In the genomic region with DNA sequence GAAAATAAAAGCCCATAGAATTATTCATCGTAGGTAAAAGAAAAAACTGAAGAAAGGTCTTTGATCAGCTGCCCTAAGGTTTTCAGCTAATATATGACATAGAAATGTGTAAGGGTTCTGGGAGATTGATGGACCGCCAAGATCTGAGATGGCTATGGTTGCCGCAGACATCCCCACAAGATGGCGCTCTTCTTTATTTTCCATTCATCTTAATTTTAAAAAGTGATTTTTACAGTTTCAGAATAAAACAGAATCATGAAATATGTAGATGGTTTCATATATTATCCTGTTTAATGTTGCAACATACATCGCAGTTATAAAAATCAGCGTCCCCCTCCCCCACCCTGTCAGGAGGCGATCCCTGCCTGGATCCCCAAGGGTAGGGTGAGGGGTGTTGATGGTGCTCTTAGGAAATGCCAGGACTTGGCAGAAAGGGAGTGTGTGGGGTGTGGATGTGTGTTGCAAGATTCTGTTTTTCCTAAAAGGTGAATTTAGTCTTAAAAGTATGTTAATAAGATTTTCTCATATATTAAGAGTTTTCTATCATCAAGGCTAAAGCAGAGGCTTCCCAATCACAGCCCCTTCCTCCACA, we compare ENCODE assay signal across 8 cellular contexts.
DNase-seq lines count a peak whose midpoint lies in the region; ATAC-seq, FAIRE-seq and TF ChIP-seq lines count a peak whose summit lies in the region.

No MANE protein-coding gene starts in this region.

- H3K36me3 Mint-ChIP-seq in CD14-positive monocyte, result no peaks in the 10 kb centered on the region

- WGBS in gastroesophageal sphincter (ENCODE audit: low coverage in 1 of 2), 2 donors, result 10 to 14% methylated on average over 7 of the region's 7 CpGs

- H3K36me3 ChIP-seq in gastroesophageal sphincter, result no peaks in the 10 kb centered on the region

- H3K9me3 Mint-ChIP-seq in CD14-positive monocyte, result no peaks in the 10 kb centered on the region
- no peaks in the 10 kb centered on the region for H3K9me3 Mint-ChIP-seq in stimulated activated naive CD8-positive, alpha-beta T cell treated with anti-CD3 and anti-CD28 coated beads, Interleukin-15, amount 100 ng/mL, for 72 hours

- TF ChIP-seq EP300 in gastroesophageal sphincter (IDR thresholded peaks at IDR 0.05), result no peak

- intact Hi-C loops in CD14-positive monocyte (cut with micrococcal nuclease), result loop anchor here (5.0 to 10.0 kb wide), 2 partner anchors 634 to 637 kb away; no protein-coding TSS in a partner anchor

- peaks cover 2% of the 10 kb centered on the region for H3K4me1 Mint-ChIP-seq in CD14-positive monocyte
- H3K4me1 Mint-ChIP-seq in stimulated activated naive CD8-positive, alpha-beta T cell treated with anti-CD3 and anti-CD28 coated beads, Interleukin-15, amount 100 ng/mL, for 72 hours, result peaks cover 5% of the 10 kb centered on the region

- no peak overlapping the region for H3K4me3 ChIP-seq in gastroesophageal sphincter

- ATAC-seq in gastroesophageal sphincter, result no peak
- ATAC-seq in stimulated activated naive CD8-positive, alpha-beta T cell treated with anti-CD3 and anti-CD28 coated beads, Interleukin-15, amount 100 ng/mL, for 72 hours, result no peak
- no peak for ATAC-seq in GM18873 (IDR thresholded peaks at IDR 0.05; ENCODE audit: low FRiP score, unreplicated experiment)
- no peak for ATAC-seq in GM21515 (IDR thresholded peaks at IDR 0.05; ENCODE audit: unreplicated experiment)

- TF ChIP-seq CTCF in CD14-positive monocyte (IDR thresholded peaks at IDR 0.05), result peak; percentile 88
- TF ChIP-seq CTCF in gastroesophageal sphincter (IDR thresholded peaks at IDR 0.05), result peak in 3 of 4 experiments; percentile 16 to 51 (median 30)

- H3K27ac Mint-ChIP-seq in CD14-positive monocyte, result no peak overlapping the region
- H3K27ac Mint-ChIP-seq in stimulated activated naive CD8-positive, alpha-beta T cell treated with anti-CD3 and anti-CD28 coated beads, Interleukin-15, amount 100 ng/mL, for 72 hours, result no peak overlapping the region

- FAIRE-seq in GM19239 (lab: Jason Lieb, UNC), result peak; percentile 72

- H3K9me3 ChIP-seq in gastroesophageal sphincter, result no peaks in the 10 kb centered on the region

- peaks cover 9 to 27% (median 19%) of the 10 kb centered on the region in 3 donors for H3K27me3 Mint-ChIP-seq in CD14-positive monocyte (ENCODE audit: low read depth in 3 of 3)
- H3K27me3 Mint-ChIP-seq in stimulated activated naive CD8-positive, alpha-beta T cell treated with anti-CD3 and anti-CD28 coated beads, Interleukin-15, amount 100 ng/mL, for 72 hours, result peaks cover 70% of the 10 kb centered on the region

- H3K4me1 ChIP-seq in gastroesophageal sphincter, result no peaks in the 10 kb centered on the region

- no peak for TF ChIP-seq POLR2A in gastroesophageal sphincter (IDR thresholded peaks at IDR 0.05)

- no peak overlapping the region for H3K27ac ChIP-seq in gastroesophageal sphincter

- peaks cover 54% of the 10 kb centered on the region for H3K27me3 ChIP-seq in gastroesophageal sphincter

- H3K4me3 Mint-ChIP-seq in CD14-positive monocyte, result no peak overlapping the region
- H3K4me3 Mint-ChIP-seq in stimulated activated naive CD8-positive, alpha-beta T cell treated with anti-CD3 and anti-CD28 coated beads, Interleukin-15, amount 100 ng/mL, for 72 hours, result no peak overlapping the region

- DNase-seq in CD14-positive monocyte (ENCODE audit: low spot score), result no peak
- no peak for DNase-seq in GM19239 (ENCODE audit: insufficient read length, low spot score)
- DNase-seq in UCSD-AML1 (lab: John Stamatoyannopoulos, UW; ENCODE audit: unreplicated experiment), result peak; percentile 12
- peak; percentile 9 to 13 for DNase-seq in stimulated activated naive CD8-positive, alpha-beta T cell treated with anti-CD3 and anti-CD28 coated beads, Interleukin-15, amount 100 ng/mL, for 72 hours
- no peak for DNase-seq in NCI-H524 treated with DMSO at 0.1 percent for 48 hours (lab: John Stamatoyannopoulos, UW)

Comparison
In these comparisons a context has a peak if more than half of its experiments do, and no peak if none do; other contexts are left out.
1. DNase-seq: peak in UCSD-AML1 (single experiment) and stimulated activated naive CD8-positive, alpha-beta T cell treated with anti-CD3 and anti-CD28 coated beads, Interleukin-15, amount 100 ng/mL, for 72 hours (2 of 2); none in CD14-positive monocyte (single experiment), GM19239 (single experiment) and NCI-H524 treated with DMSO at 0.1 percent for 48 hours (single experiment).